Comparison of ENCODE assay signal across 12 cellular contexts in the genomic region with DNA sequence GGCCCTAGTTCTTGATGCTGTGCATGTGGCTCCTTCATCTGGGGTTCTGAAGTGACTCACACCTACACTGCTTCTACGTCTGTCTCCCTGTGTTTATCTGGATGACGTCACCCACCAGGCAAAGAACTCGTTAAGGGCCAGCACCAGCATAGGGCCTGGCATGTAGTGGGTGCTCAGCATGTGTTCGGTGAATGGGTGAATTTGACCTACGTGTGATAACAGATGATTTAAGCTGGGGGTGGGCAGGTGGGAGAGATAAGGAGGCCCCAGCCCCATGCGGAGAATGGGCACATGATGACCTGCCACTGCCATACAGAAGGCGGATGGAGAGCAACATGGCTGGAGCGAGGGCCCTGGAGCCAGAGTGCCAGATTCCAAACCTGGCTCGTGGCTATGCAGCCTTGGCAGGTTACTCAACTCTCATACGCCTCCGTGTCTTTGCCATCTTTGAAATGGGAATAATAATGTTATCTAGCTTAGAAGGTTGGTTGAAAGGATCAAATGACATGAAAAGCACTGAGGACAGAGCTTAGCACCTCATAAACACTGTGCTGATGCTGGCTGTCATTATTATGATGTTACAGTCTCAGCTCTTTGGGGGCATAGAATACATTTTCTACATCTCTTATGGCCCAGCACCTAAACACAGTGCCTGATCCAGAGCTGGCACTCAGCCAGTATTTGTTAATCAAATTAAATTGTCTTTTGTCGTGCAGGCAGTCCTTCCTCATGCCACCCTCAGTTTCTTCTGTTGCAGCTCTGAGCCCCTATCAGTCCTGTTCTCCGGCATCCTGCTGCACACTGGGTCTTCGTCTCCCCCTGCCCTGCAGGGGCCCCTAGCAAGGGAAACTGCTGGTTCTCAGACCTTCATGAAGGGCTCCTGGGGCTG. TPM values are rescaled to one million over a fixed set of nuclear protein-coding genes. Genes with fewer than 3 reads are reported as not detected.
DNase-seq lines count a peak whose midpoint lies in the region; ATAC-seq lines count a peak whose summit lies in the region.
"Had no signal": no experiment of that assay in that cellular context is flagged by ENCODE, and none has a peak within 500 bp of the region (broad histone marks: within the 10 kb centered on the region; RNA-seq: fewer than 3 reads in every experiment).

No MANE protein-coding gene starts in this region.

- WGBS in mesenchymal stem cell = 65% methylated on average over 14 of the region's 14 CpGs

- H3K4me1 ChIP-seq in mesenchymal stem cell (ENCODE audit: control insufficient read depth, insufficient read depth, low read depth, low read length) = peaks cover 24% of the 10 kb centered on the region

- no peak overlapping the region for H2BK15ac ChIP-seq in mesenchymal stem cell (ENCODE audit: low read depth, poor library complexity, severe bottlenecking)

- no peak overlapping the region for H3K18ac ChIP-seq in mesenchymal stem cell (ENCODE audit: low read depth in 1 of 2, low read length in 2 of 2)

- H3K27me3 ChIP-seq in mesenchymal stem cell (ENCODE audit: control insufficient read depth in 1 of 2, insufficient read depth in 1 of 2, low read length in 2 of 2) = peaks cover 0 to 3% of the 10 kb centered on the region in 2 experiments

- no peak overlapping the region for H2BK120ac ChIP-seq in mesenchymal stem cell (ENCODE audit: low read depth, low read length)

- no peaks in the 10 kb centered on the region for H3K36me3 ChIP-seq in mesenchymal stem cell (ENCODE audit: control insufficient read depth in 1 of 2, insufficient read depth in 2 of 2, low read depth in 1 of 2, low read length in 2 of 2)

- no peaks in the 10 kb centered on the region for H3K9me3 ChIP-seq in mesenchymal stem cell (ENCODE audit: control insufficient read depth, low read length)

- no peak overlapping the region for H4K91ac ChIP-seq in mesenchymal stem cell (ENCODE audit: low read length)

- no peak overlapping the region for H2AFZ ChIP-seq in mesenchymal stem cell (ENCODE audit: low read depth, low read length)

- H4K8ac ChIP-seq in mesenchymal stem cell (ENCODE audit: low read length) = no peak overlapping the region

- DNase-seq in EL (peak; percentile 83), NCI-H2081 treated with DMSO at 0.1 percent for 48 hours (lab: John Stamatoyannopoulos, UW) (peak; percentile 1), astrocyte of the hippocampus (ENCODE audit: low read depth, low spot score) (peak; percentile 78), mesenchymal stem cell (peak; percentile 84), NCI-H2227 treated with DMSO at 0.1 percent for 48 hours (lab: John Stamatoyannopoulos, UW) (no peak)
- DNase-seq in stimulated activated CD4-positive, alpha-beta T cell treated with anti-CD3 and anti-CD28 coated beads, Interleukin-2, amount 100 ng/mL, for 48 hours = no peak
- DNase-seq in activated naive CD4-positive, alpha-beta T cell treated with anti-CD3 and anti-CD28 coated beads, Interleukin-2, amount 50 U/mL, for 16 hours = no peak
- DNase-seq: activated CD4-positive, alpha-beta T cell treated with anti-CD3 and anti-CD28 coated beads, Interleukin-2, amount 10 ng/mL, durations not matched to agents 7 days and 5 days; activated naive CD8-positive, alpha-beta T cell treated with anti-CD3 and anti-CD28 coated beads, Interleukin-2, amount 10 ng/mL, durations not matched to agents 7 days and 5 days; right cardiac atrium had no signal

- no peak overlapping the region for H3K4me3 ChIP-seq in mesenchymal stem cell (ENCODE audit: insufficient read depth in 1 of 2, low read depth in 1 of 2, low read length in 2 of 2)

- no peak overlapping the region for H3K14ac ChIP-seq in mesenchymal stem cell (ENCODE audit: low read length in 2 of 2)

- H2BK5ac ChIP-seq in mesenchymal stem cell (ENCODE audit: low read depth, low read length, poor library complexity, severe bottlenecking) = no peak overlapping the region

- H3K79me1 ChIP-seq in mesenchymal stem cell (replicated peaks; ENCODE audit: low read length, poor library complexity, severe bottlenecking) = no peaks in the 10 kb centered on the region

- no peak for ATAC-seq in HG03432 (IDR thresholded peaks at IDR 0.05; ENCODE audit: unreplicated experiment)
- ATAC-seq: right cardiac atrium, Right ventricle myocardium inferior had no signal

- peak overlapping the region in 1 of 2 experiments; percentile 24 for H2BK12ac ChIP-seq in mesenchymal stem cell (ENCODE audit: low read length in 2 of 2)

- H2AK5ac ChIP-seq in mesenchymal stem cell (ENCODE audit: low read length, severe bottlenecking) = no peak overlapping the region

- no peak overlapping the region for H3K4ac ChIP-seq in mesenchymal stem cell (ENCODE audit: low read depth in 1 of 2, low read length in 2 of 2)

- no peak overlapping the region for H3K9ac ChIP-seq in mesenchymal stem cell (ENCODE audit: low read length)

- no peak overlapping the region for H3K4me2 ChIP-seq in mesenchymal stem cell (ENCODE audit: low read length, poor library complexity, severe bottlenecking)

- H3K23ac ChIP-seq in mesenchymal stem cell (ENCODE audit: low read length in 2 of 2) = no peak overlapping the region

- H3K27ac ChIP-seq in mesenchymal stem cell (ENCODE audit: low read length, poor library complexity, severe bottlenecking) = no peak overlapping the region

RNA-seq across cellular contexts. Expression of a gene that starts 39.6 kb away (rescaled TPM):
- 94.9 TPM for polyA plus RNA-seq in mesenchymal stem cell (2013, experiment 1 of 2)
- 89.3 TPM for polyA plus RNA-seq in mesenchymal stem cell (2013, experiment 2 of 2)

Comparison
In these comparisons a context has a peak if more than half of its experiments do, and no peak if none do; other contexts are left out.
1. DNase-seq: peak in EL (single experiment), NCI-H2081 treated with DMSO at 0.1 percent for 48 hours (single experiment), astrocyte of the hippocampus (single experiment) and mesenchymal stem cell (single experiment); none in stimulated activated CD4-positive, alpha-beta T cell treated with anti-CD3 and anti-CD28 coated beads, Interleukin-2, amount 100 ng/mL, for 48 hours (0 of 2), NCI-H2227 treated with DMSO at 0.1 percent for 48 hours (single experiment) and activated naive CD4-positive, alpha-beta T cell treated with anti-CD3 and anti-CD28 coated beads, Interleukin-2, amount 50 U/mL, for 16 hours (single experiment).